ENCODE assay signal across 33 cellular contexts in genomic region chr2:192253692-192254091, GRCh38. TPM values are rescaled to one million over a fixed set of nuclear protein-coding genes. Genes with fewer than 3 reads are reported as not detected.
"Had no signal": no experiment of that assay in that cellular context is flagged by ENCODE, and none has a peak within 500 bp of the region (broad histone marks: within the 10 kb centered on the region; RNA-seq: fewer than 3 reads in every experiment).

No MANE protein-coding gene starts in this region.

- H3K27ac ChIP-seq: adrenal gland, ascending aorta, body of pancreas, breast epithelium, cardiac muscle cell had no signal

- H3K4me3 ChIP-seq: adrenal gland, ascending aorta, body of pancreas, breast epithelium, cardiac muscle cell had no signal

- H3K9me3 ChIP-seq: adrenal gland, ascending aorta, body of pancreas, breast epithelium had no signal

- H3K36me3 ChIP-seq: adrenal gland, ascending aorta, breast epithelium, cardiac muscle cell had no signal

- H3K27me3 ChIP-seq: adrenal gland, ascending aorta, body of pancreas, breast epithelium had no signal

- H3K4me1 ChIP-seq: adrenal gland, ascending aorta, body of pancreas, breast epithelium had no signal

- ATAC-seq: activated naive CD4-positive, alpha-beta T cell treated with anti-CD3 and anti-CD28 coated beads, Interleukin-2, amount 50 U/mL, for 72 hours; activated naive CD8-positive, alpha-beta T cell treated with anti-CD3 and anti-CD28 coated beads, Interleukin-2, amount 50 U/mL, for 24 hours; activated T-cell treated with anti-CD3 and anti-CD28 coated beads, Interleukin-2, amount 50 U/mL, for 4 hours; activated T-cell treated with anti-CD3 and anti-CD28 coated beads, Interleukin-2, amount 50 U/mL, for 72 hours; activated T-helper 17 cell treated with anti-CD3 and anti-CD28 coated beads, Interleukin-2, amount 50 U/mL, for 72 hours; body of pancreas had no signal

- DNase-seq: activated effector memory CD4-positive, alpha-beta T cell treated with anti-CD3 and anti-CD28 coated beads, Interleukin-2, amount 50 U/mL, for 16 hours; activated effector memory CD4-positive, alpha-beta T cell treated with Interleukin-2 at 50 U/mL for 16 hours; activated gamma-delta T cell; activated gamma-delta T cell treated with Interleukin-2 at 50 U/mL for 16 hours; activated naive CD4-positive, alpha-beta T cell; activated naive CD4-positive, alpha-beta T cell treated with anti-CD3 and anti-CD28 coated beads for 36 hours; activated naive CD4-positive, alpha-beta T cell treated with anti-CD3 and anti-CD28 coated beads, Interleukin-2, amount 10 ng/mL, durations not matched to agents 7 days and 5 days; activated naive CD4-positive, alpha-beta T cell treated with anti-CD3 and anti-CD28 coated beads, Interleukin-2, amount 50 U/mL, for 16 hours; activated naive CD4-positive, alpha-beta T cell treated with Interleukin-2 at 50 U/mL for 16 hours; activated naive CD8-positive, alpha-beta T cell treated with anti-CD3 and anti-CD28 coated beads for 36 hours; activated naive CD8-positive, alpha-beta T cell treated with anti-CD3 and anti-CD28 coated beads, Interleukin-2, amount 10 ng/mL, durations not matched to agents 7 days and 5 days; activated naive CD8-positive, alpha-beta T cell treated with anti-CD3 and anti-CD28 coated beads, Interleukin-2, amount 50 U/mL, for 24 hours; activated T-cell treated with anti-CD3 and anti-CD28 coated beads, Interleukin-2, amount 50 U/mL, for 1 hour; activated T-cell treated with anti-CD3 and anti-CD28 coated beads, Interleukin-2, amount 50 U/mL, for 24 hours; activated T-cell treated with anti-CD3 and anti-CD28 coated beads, Interleukin-2, amount 50 U/mL, for 4 hours; activated T-cell treated with anti-CD3 and anti-CD28 coated beads, Interleukin-2, amount 50 U/mL, for 48 hours; activated T-cell treated with anti-CD3 and anti-CD28 coated beads, Interleukin-2, amount 50 U/mL, for 72 hours; adrenal gland; amniotic stem cell; aorta; body of pancreas; central memory CD4-positive, alpha-beta T cell; cerebellar nuclear complex had no signal

- FAIRE-seq: astrocyte, bronchial epithelial cell had no signal

RNA-seq across cellular contexts. Expression of gene TMEFF2, which starts 59.0 kb away (rescaled TPM):
- total RNA-seq: activated naive CD4-positive, alpha-beta T cell treated with anti-CD3 and anti-CD28 coated beads for 36 hours; activated naive CD4-positive, alpha-beta T cell treated with anti-CD3 and anti-CD28 coated beads, Interleukin-2, amount 50 U/mL, for 72 hours; activated naive CD8-positive, alpha-beta T cell treated with anti-CD3 and anti-CD28 coated beads for 36 hours; activated naive CD8-positive, alpha-beta T cell treated with anti-CD3 and anti-CD28 coated beads, Interleukin-2, amount 10 ng/mL, durations not matched to agents 7 days and 5 days; activated T-cell treated with anti-CD3 and anti-CD28 coated beads, Interleukin-2, amount 50 U/mL, for 4 hours; activated T-cell treated with anti-CD3 and anti-CD28 coated beads, Interleukin-2, amount 50 U/mL, for 72 hours; activated T-helper 1 cell treated with anti-CD3 and anti-CD28 coated beads, Interleukin-12 subunit alpha, Interleukin-12 subunit beta, Interleukin-2, Interleukin-4 antibody, amounts not matched to agents 30 ng/mL and 10 ng/mL and 1 ng/mL, durations not matched to agents 14 hours and 24 hours and 36 hours; activated T-helper 17 cell treated with anti-CD3 and anti-CD28 coated beads, Interleukin-2, amount 50 U/mL, for 72 hours; activated T-helper 2 cell treated with anti-CD3 and anti-CD28 coated beads, Interferon-gamma antibody, Interleukin-2, Interleukin-4, amounts not matched to agents 10 μg/mL and 5 μg/mL and 100 μg/mL, durations not matched to agents 14 hours and 24 hours and 36 hours; ascending aorta; body of pancreas; bronchial epithelial cell; cardiac septum had no signal
- polyA plus RNA-seq: aorta had no signal
